ENCODE assay signal across 1 cellular context in genomic region chr5:167064199-167064811, GRCh38.
TF ChIP-seq lines count a peak whose summit lies in the region.

No MANE protein-coding gene starts in this region.

TF ChIP-seq in GM23338, 12 proteins besides CTCF, POLR2A, EP300 and RAD21 (continued from another document):
- TF ChIP-seq NANOG (IDR thresholded peaks at IDR 0.05; ENCODE audit: borderline replicate concordance) (no peak), ZNF331 (CRISPR knock-in tag; IDR thresholded peaks at IDR 0.05; ENCODE audit: low read depth) (no peak), EZH2phosphoT487 (IDR thresholded peaks at IDR 0.05; ENCODE audit: unreplicated experiment) (no peak)
TF ChIP-seq in GM23338: peak in this region for 0.
